24 cellular contexts compared by ENCODE assay signal in the genomic region with DNA sequence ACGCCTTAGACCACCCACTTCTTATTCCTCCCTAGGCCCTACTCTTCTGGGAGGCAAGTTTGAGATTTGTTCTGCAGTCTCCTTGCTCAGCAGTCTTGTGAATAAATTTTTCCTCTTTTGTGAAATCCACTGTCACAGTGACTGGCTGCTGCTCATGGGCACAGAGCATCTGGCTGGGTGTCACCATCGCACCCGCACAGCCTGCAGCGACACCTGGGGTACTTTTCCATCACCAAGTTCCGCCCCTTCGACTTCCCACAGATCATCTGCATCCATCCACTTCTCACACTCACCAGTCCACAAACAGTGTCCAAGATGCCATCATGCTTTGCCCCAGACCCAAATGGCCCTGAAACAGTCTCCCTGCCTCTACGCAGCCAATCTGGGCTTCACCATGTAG.
"Had no signal": no experiment of that assay in that cellular context is flagged by ENCODE, and none has a peak within 500 bp of the region (broad histone marks: within the 10 kb centered on the region; RNA-seq: fewer than 3 reads in every experiment).

No MANE protein-coding gene starts in this region.

- H3K36me3 Mint-ChIP-seq: activated naive CD8-positive, alpha-beta T cell; brain had no signal

- H3K27ac Mint-ChIP-seq: activated CD4-positive, alpha-beta memory T cell treated with anti-CD3 and anti-CD28 coated beads, Interleukin-2, amount 10 ng/mL, durations not matched to agents 7 days and 5 days; activated CD4-positive, alpha-beta T cell treated with anti-CD3 and anti-CD28 coated beads for 36 hours; activated naive CD8-positive, alpha-beta T cell; activated T-helper 17 cell treated with anti-CD3 and anti-CD28 coated beads, Interleukin-2, amount 50 U/mL, for 72 hours had no signal

- DNase-seq: activated CD4-positive, alpha-beta memory T cell treated with anti-CD3 and anti-CD28 coated beads, Interleukin-2, amount 10 ng/mL, durations not matched to agents 7 days and 5 days; activated CD4-positive, alpha-beta T cell treated with anti-CD3 and anti-CD28 coated beads for 36 hours; activated CD4-positive, alpha-beta T cell treated with anti-CD3 and anti-CD28 coated beads, Interleukin-2, amount 50 U/mL, for 1 hour; activated gamma-delta T cell; activated naive CD4-positive, alpha-beta T cell treated with anti-CD3 and anti-CD28 coated beads for 36 hours; activated T-cell treated with anti-CD3 and anti-CD28 coated beads for 4 hours; activated T-cell treated with anti-CD3 and anti-CD28 coated beads, Interleukin-2, amount 50 U/mL, for 48 hours; amygdala; MG63; MV-4-11; NCI-H1092 treated with DMSO at 0.1 percent for 48 hours; NCI-H1436; NCI-H187 treated with DMSO at 0.1 percent for 48 hours; NCI-H2081 treated with DMSO at 0.1 percent for 48 hours; NCI-H226; NCI-H510A; NCI-H526 treated with DMSO at 0.1 percent for 48 hours; NCI-H82; NK-92 treated with Interleukin-12 subunit alpha and Interleukin-12 subunit beta, amount 100 ng/mL, for 24 hours; SIG-M5 had no signal

- H3K27me3 Mint-ChIP-seq: activated CD4-positive, alpha-beta memory T cell treated with anti-CD3 and anti-CD28 coated beads, Interleukin-2, amount 10 ng/mL, durations not matched to agents 7 days and 5 days; activated CD4-positive, alpha-beta T cell treated with anti-CD3 and anti-CD28 coated beads for 36 hours; activated naive CD8-positive, alpha-beta T cell; activated T-helper 17 cell treated with anti-CD3 and anti-CD28 coated beads, Interleukin-2, amount 50 U/mL, for 72 hours; brain had no signal

- H3K9me3 Mint-ChIP-seq: activated CD4-positive, alpha-beta memory T cell treated with anti-CD3 and anti-CD28 coated beads, Interleukin-2, amount 10 ng/mL, durations not matched to agents 7 days and 5 days; activated naive CD4-positive, alpha-beta T cell treated with anti-CD3 and anti-CD28 coated beads for 36 hours; activated T-helper 17 cell treated with anti-CD3 and anti-CD28 coated beads, Interleukin-2, amount 50 U/mL, for 72 hours had no signal

- H3K27ac ChIP-seq: VCaP had no signal

- H3K9me3 ChIP-seq: MG63 had no signal

- ATAC-seq: activated CD4-positive, alpha-beta T cell treated with anti-CD3 and anti-CD28 coated beads for 36 hours; activated T-helper 17 cell treated with anti-CD3 and anti-CD28 coated beads, Interleukin-2, amount 50 U/mL, for 72 hours had no signal

- H3K36me3 ChIP-seq: MG63 had no signal

- H3K27me3 ChIP-seq: MG63 had no signal

- H3K4me3 Mint-ChIP-seq: activated CD4-positive, alpha-beta memory T cell treated with anti-CD3 and anti-CD28 coated beads, Interleukin-2, amount 10 ng/mL, durations not matched to agents 7 days and 5 days; activated CD4-positive, alpha-beta T cell treated with anti-CD3 and anti-CD28 coated beads for 36 hours; activated naive CD4-positive, alpha-beta T cell treated with anti-CD3 and anti-CD28 coated beads for 36 hours; activated naive CD8-positive, alpha-beta T cell; activated T-helper 17 cell treated with anti-CD3 and anti-CD28 coated beads, Interleukin-2, amount 50 U/mL, for 72 hours; brain had no signal

- H3K4me3 ChIP-seq: MG63 had no signal
